In genomic region chr1:214396319-214396718, GRCh38 we compare ENCODE assay signal across 19 cellular contexts.
"Had no signal": no experiment of that assay in that cellular context is flagged by ENCODE, and none has a peak within 500 bp of the region (broad histone marks: within the 10 kb centered on the region; RNA-seq: fewer than 3 reads in every experiment).

No MANE protein-coding gene starts in this region.

- H3K27ac Mint-ChIP-seq: activated naive CD8-positive, alpha-beta T cell; memory B cell; nephron; stimulated activated memory B cell treated with anti-CD40 and anti-IgM and Interleukin-4, amounts not matched to agents 10 μg/mL and 1 μg/mL and 100 μg/mL, for 72 hours had no signal

- DNase-seq: activated CD4-positive, alpha-beta T cell treated with anti-CD3 and anti-CD28 coated beads for 4 hours; activated CD8-positive, alpha-beta memory T cell treated with anti-CD3 and anti-CD28 coated beads for 24 hours; activated effector memory CD4-positive, alpha-beta T cell treated with Interleukin-2 at 50 U/mL for 16 hours; aorta; esophagus squamous epithelium; foreskin melanocyte; heart right ventricle; left lung; occipital lobe; spleen; stimulated activated CD4-positive, alpha-beta T cell treated with anti-CD3 and anti-CD28 coated beads, Interleukin-1b, Interleukin-23, amount 100 ng/mL, for 48 hours; T1000 had no signal

- H3K36me3 Mint-ChIP-seq: activated naive CD8-positive, alpha-beta T cell; memory B cell; stimulated activated memory B cell treated with anti-CD40 and anti-IgM and Interleukin-4, amounts not matched to agents 10 μg/mL and 1 μg/mL and 100 μg/mL, for 72 hours had no signal

- ATAC-seq: heart right ventricle; left lung; sciatic nerve; stimulated activated memory B cell treated with anti-CD40 and anti-IgM and Interleukin-4, amounts not matched to agents 10 μg/mL and 1 μg/mL and 100 μg/mL, for 72 hours had no signal

- H3K4me1 Mint-ChIP-seq: memory B cell; nephron; stimulated activated memory B cell treated with anti-CD40 and anti-IgM and Interleukin-4, amounts not matched to agents 10 μg/mL and 1 μg/mL and 100 μg/mL, for 72 hours had no signal

- H3K27ac ChIP-seq: esophagus squamous epithelium, heart right ventricle, left lung, spleen, tibial nerve, VCaP had no signal

- H3K4me1 ChIP-seq: esophagus squamous epithelium, left lung, spleen, tibial nerve had no signal

- H3K4me3 Mint-ChIP-seq: activated naive CD8-positive, alpha-beta T cell; memory B cell; nephron; stimulated activated memory B cell treated with anti-CD40 and anti-IgM and Interleukin-4, amounts not matched to agents 10 μg/mL and 1 μg/mL and 100 μg/mL, for 72 hours had no signal

- H3K4me3 ChIP-seq: esophagus squamous epithelium, heart right ventricle, left lung, spleen, tibial nerve had no signal

- H3K9me3 Mint-ChIP-seq: nephron; stimulated activated memory B cell treated with anti-CD40 and anti-IgM and Interleukin-4, amounts not matched to agents 10 μg/mL and 1 μg/mL and 100 μg/mL, for 72 hours had no signal

- H3K27me3 Mint-ChIP-seq: activated naive CD8-positive, alpha-beta T cell had no signal

- H3K9me3 ChIP-seq: esophagus squamous epithelium, heart right ventricle, left lung, spleen, tibial nerve had no signal
